Comparison of ENCODE assay signal across 8 cellular contexts in genomic region chr7:726084-726853, GRCh38. TPM values are rescaled to one million over a fixed set of nuclear protein-coding genes. Genes with fewer than 3 reads are reported as not detected.
DNase-seq lines count a peak whose midpoint lies in the region; FAIRE-seq and TF ChIP-seq lines count a peak whose summit lies in the region.

Gene DNAAF5 (plus strand): TSS chr7:726699. CDS start chr7:726721, 22 bp downstream.

- no peaks in the 10 kb centered on the region for H3K27me3 ChIP-seq in H7 (ENCODE audit: control insufficient read depth, insufficient read depth, low read length)
- H3K27me3 ChIP-seq in Loucy (ENCODE audit: insufficient read depth, low read length, poor library complexity, severe bottlenecking), result no peaks in the 10 kb centered on the region
- no peaks in the 10 kb centered on the region for H3K27me3 ChIP-seq in SJCRH30

- H4K20me1 ChIP-seq in Loucy (ENCODE audit: insufficient read depth, low read length, poor library complexity, severe bottlenecking), result no peaks in the 10 kb centered on the region

- H3K4me3 ChIP-seq in H7 (ENCODE audit: insufficient read depth, low read depth, low read length), result peak within 1 kb of the TSS; percentile 53
- H3K4me3 ChIP-seq in Loucy (ENCODE audit: low read length, poor library complexity, severe bottlenecking), result peak within 1 kb of the TSS; percentile 95
- peak within 1 kb of the TSS; percentile 92 for H3K4me3 ChIP-seq in SJCRH30

- H3K9ac ChIP-seq in Loucy (ENCODE audit: low read depth, low read length, poor library complexity, severe bottlenecking), result peak within 1 kb of the TSS; percentile 90

- H3K4me1 ChIP-seq in Loucy (ENCODE audit: insufficient read depth, low read length, poor library complexity, severe bottlenecking) (peaks cover 21% of the 10 kb centered on the region), SJCRH30 (no peaks in the 10 kb centered on the region)

- H3K27ac ChIP-seq in SJCRH30, result peak within 1 kb of the TSS; percentile 52
- H3K27ac ChIP-seq in substantia nigra (ENCODE audit: low read depth, low read length, poor library complexity, severe bottlenecking), result peak within 1 kb of the TSS; percentile 73

- peaks cover 26% of the 10 kb centered on the region for H3K79me2 ChIP-seq in Loucy (ENCODE audit: insufficient read depth, low read length)

- in situ Hi-C loops in G401 (cut with HindIII; ENCODE audit: low sequenced_read_pairs), result no loop called here

- H3K9me2 ChIP-seq in Loucy (replicated peaks; ENCODE audit: low read depth, low read length), result no peaks in the 10 kb centered on the region

- H3K36me3 ChIP-seq in H7 (replicated peaks; ENCODE audit: control insufficient read depth, insufficient read depth, low read length) (peaks cover 9% of the 10 kb centered on the region), Loucy (ENCODE audit: insufficient read depth, low read length) (no peaks in the 10 kb centered on the region; the same call in 1 of the 2 replicates), SJCRH30 (no peaks in the 10 kb centered on the region)

- FAIRE-seq in frontal cortex (lab: Jason Lieb, UNC), result no peak

- peak within 1 kb of the TSS; percentile 95 for H2AFZ ChIP-seq in Loucy (ENCODE audit: low read length)

- DNase-seq in G401 (ENCODE audit: low spot score), result peak; percentile 83
- peak; percentile 95 for DNase-seq in H7
- peak; percentile 76 to 81 for DNase-seq in SJCRH30
- DNase-seq in activated gamma-delta T cell treated with anti-CD3 and anti-CD28 coated beads, Interleukin-2, amount 50 U/mL, for 16 hours (ENCODE audit: low read depth), result peak; percentile 79
- peak; percentile 95 to 96 for DNase-seq in frontal cortex (ENCODE audit: low spot score in 2 of 2)
- peak; percentile 10 for DNase-seq in non-pigmented ciliary epithelial cell (ENCODE audit: low read depth)
- DNase-seq in substantia nigra (lab: John Stamatoyannopoulos, UW), result peak in 48 of 49 donors; percentile 37 to 87 (median 74)

- peak within 1 kb of the TSS; percentile 99 for H3K4me2 ChIP-seq in Loucy (ENCODE audit: low read depth, low read length, poor library complexity, severe bottlenecking)

- H3K9me3 ChIP-seq in Loucy (ENCODE audit: insufficient read depth, low read depth, low read length) (0 out of 2 replicates have a peak, but pooled peaks cover 5% of the 10 kb centered on the region), SJCRH30 (replicated peaks) (no peaks in the 10 kb centered on the region)

- H3F3A ChIP-seq in Loucy (ENCODE audit: low read depth), result no peaks in the 10 kb centered on the region

- TF ChIP-seq CTCF in Loucy (conservative IDR thresholded peaks at IDR 0.05; ENCODE audit: low read length), result no peak

RNA-seq across cellular contexts. Expression of gene DNAAF5, which starts in this region (rescaled TPM):
- 54.0 and 63.5 TPM in 2 replicates for total RNA-seq in G401 (2014; rRNA removed; shearing (Covaris generic))
- total RNA-seq in H7 (2014; rRNA removed; shearing (Covaris generic)), result 82.5 and 101 TPM in 2 replicates
- total RNA-seq in SJCRH30 (2014; rRNA removed; shearing (Covaris generic)), result 18.4 and 19.4 TPM in 2 replicates
- total RNA-seq in frontal cortex, result 6.5 TPM

Comparison
In these comparisons a context has a peak if more than half of its experiments do, and no peak if none do; other contexts are left out.
1. Peak in every context shown above with its lines: DNase-seq, H3K4me3 ChIP-seq and H3K27ac ChIP-seq.
2. DNase-seq: peak in every context shown above with its lines; median percentile 96 in frontal cortex; 95 in H7; 83 in G401; 79 in activated gamma-delta T cell treated with anti-CD3 and anti-CD28 coated beads, Interleukin-2, amount 50 U/mL, for 16 hours; 78 in SJCRH30; 74 in substantia nigra; 10 in non-pigmented ciliary epithelial cell.